ENCODE assay signal across 26 cellular contexts in genomic region chr3:95514260-95514659, GRCh38.
A peak's percentile ranks its signal among the peaks of the same experiment; 100 is the strongest.
DNase-seq lines count a peak whose midpoint lies in the region; ATAC-seq, FAIRE-seq and TF ChIP-seq lines count a peak whose summit lies in the region.
"Had no signal": no experiment of that assay in that cellular context is flagged by ENCODE, and none has a peak within 500 bp of the region (broad histone marks: within the 10 kb centered on the region; RNA-seq: fewer than 3 reads in every experiment).

No MANE protein-coding gene starts in this region.

- TF ChIP-seq POLR2A in HepG2 (IDR thresholded peaks at IDR 0.05; ENCODE audit: insufficient read depth in 1 of 2, low read depth in 2 of 2, low read length in 2 of 2): no peak
- TF ChIP-seq POLR2A in right lobe of liver (IDR thresholded peaks at IDR 0.05): no peak
- no peak for TF ChIP-seq POLR2A in IMR-90 (IDR thresholded peaks at IDR 0.05; ENCODE audit: low read depth, low read length)

- H3K9me3 Mint-ChIP-seq in activated CD4-positive, alpha-beta memory T cell treated with anti-CD3 and anti-CD28 coated beads, Interleukin-2, amount 10 ng/mL, durations not matched to agents 7 days and 5 days: no peaks in the 10 kb centered on the region

- intact Hi-C loops in HepG2 (cut with micrococcal nuclease; ENCODE audit: unreplicated experiment): no loop called here
- intact Hi-C loops in right lobe of liver (cut with DNase I): no loop called here
- intact Hi-C loops in IMR-90 (cut with micrococcal nuclease): no loop called here

- H3K27ac ChIP-seq in HepG2 (ENCODE audit: extremely low read length, insufficient read depth, low read length) (no peak overlapping the region), right lobe of liver (no peak overlapping the region), IMR-90 (ENCODE audit: insufficient read depth, low read length) (no peak overlapping the region), SU-DHL-6 (ENCODE audit: low read depth, low read length) (no peak overlapping the region)
- H3K27ac ChIP-seq: 22Rv1, BLaER1 had no signal

- no peaks in the 10 kb centered on the region for H3K27me3 ChIP-seq in HepG2 (ENCODE audit: control insufficient read depth in 1 of 2, insufficient read depth in 2 of 2, low read length in 2 of 2)
- H3K27me3 ChIP-seq in right lobe of liver: no peaks in the 10 kb centered on the region
- no peaks in the 10 kb centered on the region for H3K27me3 ChIP-seq in IMR-90 (ENCODE audit: control insufficient read depth, insufficient read depth, low read length)
- H3K27me3 ChIP-seq in SU-DHL-6 (ENCODE audit: low read length): no peaks in the 10 kb centered on the region
- H3K27me3 ChIP-seq: BE2C, BLaER1 had no signal

- no peak overlapping the region for H4K8ac ChIP-seq in IMR-90 (ENCODE audit: low read depth in 2 of 2, low read length in 2 of 2)

- no peak overlapping the region for H3K23ac ChIP-seq in IMR-90 (ENCODE audit: low read depth, low read length)

- no peak for ATAC-seq in HepG2
- no peak for ATAC-seq in right lobe of liver
- ATAC-seq in IMR-90 (ENCODE audit: low read depth): no peak
- ATAC-seq: GM12878 had no signal

- H3K27me3 Mint-ChIP-seq in activated CD4-positive, alpha-beta memory T cell treated with anti-CD3 and anti-CD28 coated beads, Interleukin-2, amount 10 ng/mL, durations not matched to agents 7 days and 5 days: no peaks in the 10 kb centered on the region
- H3K27me3 Mint-ChIP-seq: CD4-positive, alpha-beta memory T cell; CD4-positive, CD25-positive, alpha-beta regulatory T cell; CD8-positive, alpha-beta memory T cell had no signal

- BruUV-seq in HepG2 (replicated peaks; lab: Mats Ljungman, UMichigan) (no TSS peak), IMR-90 (replicated peaks; lab: Mats Ljungman, UMichigan) (no TSS peak)

- in situ Hi-C loops in HepG2 (cut with HindIII; ENCODE audit: extremely low pct_ligation_motif_present, low pct_unique_long_range_greater_than_20kb) (no loop called here), IMR-90 (cut with MboI; ENCODE audit: low sequenced_read_pairs) (no loop called here)

- no peaks in the 10 kb centered on the region for H3K36me3 Mint-ChIP-seq in activated CD4-positive, alpha-beta memory T cell treated with anti-CD3 and anti-CD28 coated beads, Interleukin-2, amount 10 ng/mL, durations not matched to agents 7 days and 5 days (ENCODE audit: low read depth)
- H3K36me3 Mint-ChIP-seq: CD14-positive monocyte; CD4-positive, alpha-beta memory T cell; CD4-positive, CD25-positive, alpha-beta regulatory T cell had no signal

- FAIRE-seq in HepG2 (lab: Jason Lieb, UNC): no peak
- FAIRE-seq: GM12878, GM12892, GM18507 had no signal

- H4K91ac ChIP-seq in IMR-90 (ENCODE audit: insufficient read depth, low read depth, low read length): no peak overlapping the region

- no peaks in the 10 kb centered on the region for H3K9me1 ChIP-seq in IMR-90 (ENCODE audit: insufficient read depth, low read length)

- H3K9me3 ChIP-seq in HepG2 (ENCODE audit: low read length): no peaks in the 10 kb centered on the region
- no peaks in the 10 kb centered on the region for H3K9me3 ChIP-seq in right lobe of liver
- H3K9me3 ChIP-seq in IMR-90 (ENCODE audit: control insufficient read depth, insufficient read depth, low read length): peaks cover 5% of the 10 kb centered on the region; the same call in 1 of the 2 replicates
- no peaks in the 10 kb centered on the region for H3K9me3 ChIP-seq in SU-DHL-6 (ENCODE audit: insufficient read depth, low read length)
- H3K9me3 ChIP-seq: BE2C, BLaER1 had no signal

- TF ChIP-seq CTCF in HepG2 (CRISPR knock-in tag; IDR thresholded peaks at IDR 0.05): no peak
- no peak for TF ChIP-seq CTCF in right lobe of liver (IDR thresholded peaks at IDR 0.05)
- no peak for TF ChIP-seq CTCF in IMR-90 (conservative IDR thresholded peaks at IDR 0.05; ENCODE audit: low read depth, low read length)
- no peak for TF ChIP-seq CTCF in SU-DHL-6 (IDR thresholded peaks at IDR 0.05; ENCODE audit: insufficient read depth, low read length, poor library complexity, severe bottlenecking)

- H3K9me2 ChIP-seq in SU-DHL-6 (replicated peaks; ENCODE audit: insufficient read depth, low read length): no peaks in the 10 kb centered on the region

- H3K4me2 ChIP-seq in HepG2 (ENCODE audit: low read depth, low read length) (no peak overlapping the region), IMR-90 (ENCODE audit: low read depth, low read length) (no peak overlapping the region), SU-DHL-6 (ENCODE audit: low read depth, low read length, poor library complexity, severe bottlenecking) (no peak overlapping the region)
- H3K4me2 ChIP-seq: BLaER1 had no signal

- H3K79me1 ChIP-seq in IMR-90 (ENCODE audit: low read depth in 1 of 2, low read length in 2 of 2): no peaks in the 10 kb centered on the region

- H3K14ac ChIP-seq in IMR-90 (replicated peaks; ENCODE audit: low read depth, low read length): no peak overlapping the region

- dilution Hi-C loops in IMR-90 (cut with HindIII; ENCODE audit: low sequenced_read_pairs, unreplicated experiment): no loop called here

- no peak overlapping the region for H3K18ac ChIP-seq in IMR-90 (ENCODE audit: low read depth, low read length)

- H2BK5ac ChIP-seq in IMR-90 (ENCODE audit: low read depth, low read length, poor library complexity, severe bottlenecking): no peak overlapping the region

- H2BK20ac ChIP-seq in IMR-90 (ENCODE audit: low read depth, low read length): no peak overlapping the region

- no peak overlapping the region for H2BK120ac ChIP-seq in IMR-90 (ENCODE audit: low read depth, low read length)

- no peaks in the 10 kb centered on the region for H3K4me1 ChIP-seq in HepG2 (ENCODE audit: insufficient read depth, low read length)
- H3K4me1 ChIP-seq in right lobe of liver: no peaks in the 10 kb centered on the region
- H3K4me1 ChIP-seq in IMR-90 (ENCODE audit: control insufficient read depth, insufficient read depth, low read length): no peaks in the 10 kb centered on the region
- H3K4me1 ChIP-seq: BE2C, BLaER1 had no signal

- 2% methylated on average over 2 of the region's 2 CpGs for WGBS in HepG2 (ENCODE audit: low lambda C conversion rate)
- 82% methylated on average over 2 of the region's 2 CpGs for WGBS in right lobe of liver (ENCODE audit: insufficient coverage, low coverage, low lambda C conversion rate, missing lambda C conversion rate)
- no CpG with 5 or more reads among the region's 2 CpGs for WGBS in IMR-90 (ENCODE audit: extremely low coverage in 2 of 2, insufficient read length in 1 of 2), 2 experiments

- H4K20me1 ChIP-seq in HepG2 (ENCODE audit: insufficient read depth, low read length) (no peaks in the 10 kb centered on the region; the same call in 1 of the 2 replicates), IMR-90 (ENCODE audit: insufficient read depth, low read length) (no peaks in the 10 kb centered on the region), SU-DHL-6 (ENCODE audit: low read depth, low read length) (no peaks in the 10 kb centered on the region)
- H4K20me1 ChIP-seq: BLaER1 had no signal

- no peak for DNase-seq in HepG2 (ENCODE audit: low spot score)
- no peak for DNase-seq in right lobe of liver
- DNase-seq in IMR-90: no peak
- no peak for DNase-seq in LoVo (ENCODE audit: low spot score)
- DNase-seq in activated CD4-positive, alpha-beta memory T cell treated with anti-CD3 and anti-CD28 coated beads, Interleukin-2, amount 10 ng/mL, durations not matched to agents 7 days and 5 days: no peak
- DNase-seq: ACHN; BE2C; C1 segment of cervical spinal cord; CD4-positive, alpha-beta memory T cell; CD4-positive, CD25-positive, alpha-beta regulatory T cell; CD8-positive, alpha-beta memory T cell; COR-L47; DMS 273 treated with DMSO at 0.1 percent for 48 hours; DMS153; DMS53; DMS79; DND-41; EL; GDM1 had no signal

- H2BK15ac ChIP-seq in IMR-90 (ENCODE audit: low read depth, low read length): no peak overlapping the region

- no peak overlapping the region for H3K4me3 Mint-ChIP-seq in activated CD4-positive, alpha-beta memory T cell treated with anti-CD3 and anti-CD28 coated beads, Interleukin-2, amount 10 ng/mL, durations not matched to agents 7 days and 5 days
- H3K4me3 Mint-ChIP-seq: CD14-positive monocyte; CD4-positive, alpha-beta memory T cell; CD4-positive, CD25-positive, alpha-beta regulatory T cell; CD8-positive, alpha-beta memory T cell had no signal

- no peak overlapping the region for H3K9ac ChIP-seq in HepG2 (ENCODE audit: insufficient read depth, low read depth, low read length)
- H3K9ac ChIP-seq in IMR-90 (ENCODE audit: low read depth, low read length): no peak overlapping the region
- no peak overlapping the region for H3K9ac ChIP-seq in SU-DHL-6 (ENCODE audit: low read length)
- H3K9ac ChIP-seq: BLaER1 had no signal

- H2AK5ac ChIP-seq in IMR-90 (ENCODE audit: low read depth, low read length): no peak overlapping the region

- H3K4ac ChIP-seq in IMR-90 (ENCODE audit: low read depth, low read length): no peak overlapping the region

- CTCF ChIA-PET in HepG2 (lab: Yijun Ruan, JAX; ENCODE audit: low intra/inter-chr PET ratio, low total read pairs) (no interaction called here), IMR-90 (lab: Yijun Ruan, JAX) (no interaction called here)
- CTCF ChIA-PET in activated CD4-positive, alpha-beta memory T cell treated with anti-CD3 and anti-CD28 coated beads, Interleukin-2, amount 10 ng/mL, durations not matched to agents 7 days and 5 days (lab: Charles Lee): no interaction called here

- no peaks in the 10 kb centered on the region for H3K79me2 ChIP-seq in HepG2 (ENCODE audit: insufficient read depth, low read length)
- H3K79me2 ChIP-seq in SU-DHL-6 (ENCODE audit: insufficient read depth, low read length): no peaks in the 10 kb centered on the region

- no peaks in the 10 kb centered on the region for H3F3A ChIP-seq in SU-DHL-6 (ENCODE audit: insufficient read depth)

- no peak overlapping the region for H4K5ac ChIP-seq in IMR-90 (ENCODE audit: low read depth, low read length)

- POLR2A ChIA-PET in HepG2 (lab: Yijun Ruan, JAX) (no interaction called here), IMR-90 (lab: Charles Lee; ENCODE audit: unreplicated experiment) (no interaction called here)
- POLR2A ChIA-PET in activated CD4-positive, alpha-beta memory T cell treated with anti-CD3 and anti-CD28 coated beads, Interleukin-2, amount 10 ng/mL, durations not matched to agents 7 days and 5 days (lab: Charles Lee): no interaction called here

- no peaks in the 10 kb centered on the region for H3K4me1 Mint-ChIP-seq in activated CD4-positive, alpha-beta memory T cell treated with anti-CD3 and anti-CD28 coated beads, Interleukin-2, amount 10 ng/mL, durations not matched to agents 7 days and 5 days
- H3K4me1 Mint-ChIP-seq: CD14-positive monocyte; CD4-positive, alpha-beta memory T cell; CD4-positive, CD25-positive, alpha-beta regulatory T cell; CD8-positive, alpha-beta memory T cell had no signal

- H3K27ac Mint-ChIP-seq in activated CD4-positive, alpha-beta memory T cell treated with anti-CD3 and anti-CD28 coated beads, Interleukin-2, amount 10 ng/mL, durations not matched to agents 7 days and 5 days: no peak overlapping the region
- H3K27ac Mint-ChIP-seq: CD14-positive monocyte; CD4-positive, alpha-beta memory T cell; CD4-positive, CD25-positive, alpha-beta regulatory T cell; CD8-positive, alpha-beta memory T cell had no signal

- H3K36me3 ChIP-seq in HepG2 (replicated peaks in 1 of 2; ENCODE audit: control insufficient read depth in 1 of 2, insufficient read depth in 2 of 2, low read length in 2 of 2) (no peaks in the 10 kb centered on the region), right lobe of liver (no peaks in the 10 kb centered on the region), IMR-90 (ENCODE audit: control insufficient read depth, insufficient read depth, low read length) (no peaks in the 10 kb centered on the region), SU-DHL-6 (ENCODE audit: low read length) (no peaks in the 10 kb centered on the region)
- H3K36me3 ChIP-seq: BE2C, BLaER1 had no signal

- no peak overlapping the region for H3K56ac ChIP-seq in IMR-90 (ENCODE audit: extremely low read depth, insufficient read depth, low read length)

- H3K4me3 ChIP-seq in HepG2 (replicated peaks in 1 of 3; ENCODE audit: insufficient read depth in 1 of 3, low read depth in 2 of 3, low read length in 3 of 3) (no peak overlapping the region), right lobe of liver (no peak overlapping the region), IMR-90 (ENCODE audit: insufficient read depth, low read depth, low read length) (no peak overlapping the region), SU-DHL-6 (ENCODE audit: insufficient read depth, low read length, poor library complexity, severe bottlenecking) (no peak overlapping the region)
- H3K4me3 ChIP-seq: BLaER1, GM12878 had no signal

- no peak overlapping the region for H2AFZ ChIP-seq in HepG2 (ENCODE audit: low read length)
- H2AFZ ChIP-seq in IMR-90 (replicated peaks; ENCODE audit: low read length, poor library complexity): no peak overlapping the region
- H2AFZ ChIP-seq in SU-DHL-6 (ENCODE audit: low read depth, low read length, severe bottlenecking): peak overlapping the region; percentile 20

- no peak for TF ChIP-seq EP300 in HepG2 (IDR thresholded peaks at IDR 0.05; ENCODE audit: low read depth in 2 of 2, low read length in 2 of 2)
- no peak for TF ChIP-seq EP300 in HepG2 (CRISPR knock-in tag; IDR thresholded peaks at IDR 0.05; ENCODE audit: borderline replicate concordance)

- no peak for TF ChIP-seq RAD21 in HepG2 (CRISPR knock-in tag; IDR thresholded peaks at IDR 0.05)
- TF ChIP-seq RAD21 in IMR-90 (IDR thresholded peaks at IDR 0.05; ENCODE audit: low read length): no peak

- H2AK9ac ChIP-seq in IMR-90 (replicated peaks; ENCODE audit: low read depth, low read length, poor library complexity): no peak overlapping the region
